1 cellular context compared by ENCODE assay signal in genomic region chr3:54950391-54951003, GRCh38.
TF ChIP-seq lines count a peak whose summit lies in the region.

No MANE protein-coding gene starts in this region.

TF ChIP-seq in H1, 55 proteins besides CTCF, POLR2A, EP300 and RAD21:
- TF ChIP-seq, protein P1, sequence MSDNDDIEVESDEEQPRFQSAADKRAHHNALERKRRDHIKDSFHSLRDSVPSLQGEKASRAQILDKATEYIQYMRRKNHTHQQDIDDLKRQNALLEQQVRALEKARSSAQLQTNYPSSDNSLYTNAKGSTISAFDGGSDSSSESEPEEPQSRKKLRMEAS (IDR thresholded peaks at IDR 0.05) = no peak
- TF ChIP-seq MAFK (IDR thresholded peaks at IDR 0.05; ENCODE audit: low read depth, low read length) = no peak
- no peak for TF ChIP-seq SRF (IDR thresholded peaks at IDR 0.05; ENCODE audit: low read depth, low read length)
- TF ChIP-seq SIRT6 (IDR thresholded peaks at IDR 0.05; ENCODE audit: low read length) = no peak
- TF ChIP-seq CBX8 (IDR thresholded peaks at IDR 0.05; ENCODE audit: borderline replicate concordance, low read depth, low read length) = no peak
